15 cellular contexts compared by ENCODE assay signal in genomic region chr4:14176613-14177012, GRCh38.
DNase-seq lines count a peak whose midpoint lies in the region; ATAC-seq, FAIRE-seq and TF ChIP-seq lines count a peak whose summit lies in the region.
"Had no signal": no experiment of that assay in that cellular context is flagged by ENCODE, and none has a peak within 500 bp of the region (broad histone marks: within the 10 kb centered on the region; RNA-seq: fewer than 3 reads in every experiment).

No MANE protein-coding gene starts in this region.

- FAIRE-seq in GM19239 (lab: Jason Lieb, UNC), result peak; percentile 21

- no peaks in the 10 kb centered on the region for H3K36me3 ChIP-seq in MM.1S (replicated peaks; ENCODE audit: insufficient read depth, low read length)
- H3K36me3 ChIP-seq: MG63 had no signal

- no peak for TF ChIP-seq CTCF in MM.1S (IDR thresholded peaks at IDR 0.05; ENCODE audit: low read length)
- TF ChIP-seq CTCF in foreskin fibroblast (IDR thresholded peaks at IDR 0.05; ENCODE audit: low read depth, low read length), result no peak
- TF ChIP-seq CTCF in GM10248 (IDR thresholded peaks at IDR 0.05; ENCODE audit: control extremely low read depth, extremely low read depth, low read depth, missing control alignments), result no peak

- no peaks in the 10 kb centered on the region for H3K9me2 ChIP-seq in MM.1S (replicated peaks; ENCODE audit: insufficient read depth, low read length)

- H3F3A ChIP-seq in MM.1S (ENCODE audit: insufficient read depth, low read length), result peaks cover 38% of the 10 kb centered on the region

- CTCF ChIA-PET in GM10248 (lab: Yijun Ruan, JAX), result no interaction called here

- no peak overlapping the region for H3K9ac ChIP-seq in MM.1S (ENCODE audit: low read length)
- H3K9ac ChIP-seq: KMS-11 had no signal

- H3K27ac ChIP-seq in MM.1S (ENCODE audit: low read length), result peak overlapping the region; percentile 99; the same call in 1 of the 2 replicates
- H3K27ac ChIP-seq: KMS-11 had no signal

- DNase-seq in GM19239 (ENCODE audit: insufficient read length, low spot score), result no peak
- no peak for DNase-seq in MM.1S
- peak; percentile 32 to 72 for DNase-seq in foreskin fibroblast
- DNase-seq in NCI-H69 (lab: John Stamatoyannopoulos, UW), result no peak
- DNase-seq in GM10248 (ENCODE audit: extremely low spot score), result no peak
- DNase-seq in stimulated activated CD4-positive, alpha-beta T cell treated with anti-CD3 and anti-CD28 coated beads, Interleukin-4, amount 100 ng/mL, for 1 hour, result no peak
- DNase-seq: CD8-positive, alpha-beta T cell; MG63; NCI-H1105; NCI-H1694; NCI-H226; NCI-H524 treated with DMSO at 0.1 percent for 48 hours; SHP77 treated with DMSO at 0.1 percent for 48 hours had no signal

- no peaks in the 10 kb centered on the region for H3K27me3 ChIP-seq in MM.1S (replicated peaks; ENCODE audit: insufficient read depth, low read length)
- H3K27me3 ChIP-seq: MG63 had no signal

- no peak for ATAC-seq in HG02571 (IDR thresholded peaks at IDR 0.05; ENCODE audit: unreplicated experiment)
- ATAC-seq: CD8-positive, alpha-beta T cell had no signal

- POLR2A ChIA-PET in GM10248 (lab: Yijun Ruan, JAX), result no interaction called here

- H2AFZ ChIP-seq in MM.1S (ENCODE audit: low read length), result peak overlapping the region; percentile 61; the same call in 1 of the 2 replicates

- peak overlapping the region; percentile 75 for H3K4me2 ChIP-seq in MM.1S (ENCODE audit: low read depth, low read length)
- H3K4me2 ChIP-seq: KMS-11 had no signal

- H3K9me3 ChIP-seq in MM.1S (replicated peaks; ENCODE audit: insufficient read depth, low read length), result no peaks in the 10 kb centered on the region
- H3K9me3 ChIP-seq: MG63 had no signal

- H3K4me3 ChIP-seq in MM.1S (ENCODE audit: low read length) (no peak overlapping the region), foreskin fibroblast (ENCODE audit: low read depth in 1 of 2, low read length in 2 of 2) (no peak overlapping the region)
- H3K4me3 ChIP-seq: MG63 had no signal

- H3K79me2 ChIP-seq in MM.1S (ENCODE audit: low read length), result no peaks in the 10 kb centered on the region

- peaks cover 38% of the 10 kb centered on the region for H3K4me1 ChIP-seq in MM.1S (ENCODE audit: low read length)

- H4K20me1 ChIP-seq in MM.1S (ENCODE audit: insufficient read depth, low read length), result no peaks in the 10 kb centered on the region

Comparison
In these comparisons a context has a peak if more than half of its experiments do, and no peak if none do; other contexts are left out.
1. DNase-seq: peak in foreskin fibroblast (2 of 2); none in GM19239 (single experiment), MM.1S (single experiment), NCI-H69 (single experiment), GM10248 (single experiment) and stimulated activated CD4-positive, alpha-beta T cell treated with anti-CD3 and anti-CD28 coated beads, Interleukin-4, amount 100 ng/mL, for 1 hour (single experiment).